In genomic region chr1:158177705-158178450, GRCh38 we compare ENCODE assay signal across 8 cellular contexts. TPM values are rescaled to one million over a fixed set of nuclear protein-coding genes. Genes with fewer than 3 reads are reported as not detected.
DNase-seq lines count a peak whose midpoint lies in the region; ATAC-seq and TF ChIP-seq lines count a peak whose summit lies in the region.

No MANE protein-coding gene starts in this region.

- no peaks in the 10 kb centered on the region for H3F3A ChIP-seq in GM23248 (ENCODE audit: insufficient read depth)

- no peaks in the 10 kb centered on the region for H3K36me3 ChIP-seq in GM23248 (ENCODE audit: low read depth)
- H3K36me3 ChIP-seq in right atrium auricular region = no peaks in the 10 kb centered on the region

- H3K9me2 ChIP-seq in GM23248 (ENCODE audit: insufficient read depth) = no peaks in the 10 kb centered on the region

- no peak overlapping the region for H3K27ac ChIP-seq in GM23248
- H3K27ac ChIP-seq in right atrium auricular region = peak overlapping the region; percentile 47 to 63

- H3K4me3 ChIP-seq in GM23248 (peak overlapping the region; percentile 58), right atrium auricular region (peak overlapping the region; percentile 45 to 58)

- no peaks in the 10 kb centered on the region for H3K9me3 ChIP-seq in GM23248 (ENCODE audit: low read depth)
- H3K9me3 ChIP-seq in right atrium auricular region = no peaks in the 10 kb centered on the region

- ATAC-seq in GM18909 (IDR thresholded peaks at IDR 0.05; ENCODE audit: poor library complexity, unreplicated experiment) (no peak), HG03159 (IDR thresholded peaks at IDR 0.05; ENCODE audit: unreplicated experiment) (no peak), GM21447 (IDR thresholded peaks at IDR 0.05; ENCODE audit: unreplicated experiment) (no peak)

- in situ Hi-C loops in GM23248 (cut with MboI) = no loop called here

- H3K4me1 ChIP-seq in GM23248 (ENCODE audit: insufficient read depth) = no peaks in the 10 kb centered on the region
- peaks cover 0 to 29% of the 10 kb centered on the region in 2 donors for H3K4me1 ChIP-seq in right atrium auricular region

- H3K9ac ChIP-seq in GM23248 = no peak overlapping the region

- peak overlapping the region; percentile 41 for H2AFZ ChIP-seq in GM23248

- H3K27me3 ChIP-seq in GM23248 (replicated peaks; ENCODE audit: insufficient read depth) = peaks cover 50% of the 10 kb centered on the region
- H3K27me3 ChIP-seq in right atrium auricular region = no peaks in the 10 kb centered on the region

- TF ChIP-seq CTCF in right atrium auricular region (IDR thresholded peaks at IDR 0.05) = no peak

- no peaks in the 10 kb centered on the region for H3K79me2 ChIP-seq in GM23248 (ENCODE audit: insufficient read depth)

- no peaks in the 10 kb centered on the region for H4K20me1 ChIP-seq in GM23248 (ENCODE audit: insufficient read depth)

- peak overlapping the region; percentile 65 for H3K4me2 ChIP-seq in GM23248 (ENCODE audit: unreplicated experiment)

- DNase-seq in GM23248 (peak; percentile 61), NCI-H82 (lab: John Stamatoyannopoulos, UW) (peak; percentile 83), anterior cingulate cortex (lab: John Stamatoyannopoulos, UW) (peak in 53 of 58 donors; percentile 5 to 84 (median 50)), right atrium auricular region (ENCODE audit: low spot score) (peak; percentile 90), pons (ENCODE audit: low spot score) (peak; percentile 64)

- WGBS in GM23248 (ENCODE audit: low coverage in 1 of 2, low lambda C conversion rate in 2 of 2, missing lambda C conversion rate in 2 of 2), 2 experiments = 34 to 35% methylated on average over 33 to 34 of the region's 34 CpGs

RNA-seq across cellular contexts. Expression of gene CD1D, which starts 2.8 kb away (rescaled TPM):
- not detected in 2 replicates for total RNA-seq in GM23248 (2014; rRNA removed; shearing (Covaris generic))
- 0.11 TPM in 1 of 2 replicates, not detected in the other for polyA plus RNA-seq in GM23248 (2016; fragmentation: Nextera tagmentation; extraction: Ambion mirVana)
- 1 to 10 TPM in 1 of 2 donors, under 1 TPM in 1; 0.48 to 2.0 TPM for total RNA-seq in right atrium auricular region
